16 cellular contexts compared by ENCODE assay signal in the genomic region with DNA sequence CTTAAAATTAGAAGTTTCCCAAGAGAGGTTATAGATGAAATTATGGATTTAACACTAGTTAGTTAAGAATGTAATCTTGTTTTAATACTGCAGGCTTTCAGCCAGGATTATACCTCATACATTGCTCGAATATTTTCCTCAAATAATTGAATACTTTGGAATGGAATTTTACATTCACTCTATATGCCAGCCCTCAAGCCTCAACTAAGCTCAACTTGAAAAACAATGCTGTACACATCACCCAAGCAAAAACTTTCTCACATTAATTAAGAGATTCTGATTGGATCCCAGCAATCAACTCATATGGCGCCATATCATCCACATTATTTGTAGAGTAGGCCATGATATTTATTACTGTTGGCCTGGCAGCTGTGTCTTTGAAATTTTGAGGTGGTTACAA.
DNase-seq lines count a peak whose midpoint lies in the region; ATAC-seq and TF ChIP-seq lines count a peak whose summit lies in the region.
"Had no signal": no experiment of that assay in that cellular context is flagged by ENCODE, and none has a peak within 500 bp of the region (broad histone marks: within the 10 kb centered on the region; RNA-seq: fewer than 3 reads in every experiment).

No MANE protein-coding gene starts in this region.

- H3K27ac ChIP-seq in VCaP (peak overlapping the region; percentile 32), osteoblast (ENCODE audit: low read depth, low read length) (peak overlapping the region; percentile 46), brain microvascular endothelial cell (no peak overlapping the region)
- H3K27ac ChIP-seq: BLaER1, HL-60 had no signal

- H3K9me3 ChIP-seq in osteoblast (ENCODE audit: low read depth, low read length) = no peaks in the 10 kb centered on the region

- in situ Hi-C loops in brain microvascular endothelial cell (cut with HindIII; ENCODE audit: low pct_ligation_motif_present, low sequenced_read_pairs) = no loop called here

- H3K4me1 ChIP-seq in osteoblast (ENCODE audit: insufficient read depth, low read length) = peaks cover 30% of the 10 kb centered on the region
- H3K4me1 ChIP-seq: BLaER1 had no signal

- TF ChIP-seq CTCF in VCaP (conservative IDR thresholded peaks at IDR 0.05) (no peak), osteoblast (IDR thresholded peaks at IDR 0.05; ENCODE audit: extremely low read depth, low read depth, low read length) (no peak), brain microvascular endothelial cell (IDR thresholded peaks at IDR 0.05; ENCODE audit: low read depth, low read length, missing control alignments) (no peak)

- H3K27me3 ChIP-seq in osteoblast (ENCODE audit: insufficient read depth, low read length) = no peaks in the 10 kb centered on the region
- no peaks in the 10 kb centered on the region for H3K27me3 ChIP-seq in brain microvascular endothelial cell (replicated peaks)
- H3K27me3 ChIP-seq: BLaER1 had no signal

- H3K36me3 ChIP-seq in osteoblast (ENCODE audit: insufficient read depth, low read length) = no peaks in the 10 kb centered on the region
- H3K36me3 ChIP-seq in brain microvascular endothelial cell (replicated peaks) = no peaks in the 10 kb centered on the region
- H3K36me3 ChIP-seq: BLaER1 had no signal

- no peaks in the 10 kb centered on the region for H3K79me2 ChIP-seq in osteoblast (ENCODE audit: insufficient read depth, low read length)

- H2AFZ ChIP-seq in osteoblast (ENCODE audit: low read length) = no peak overlapping the region

- H3K4me3 ChIP-seq in osteoblast (ENCODE audit: insufficient read depth, low read length) (no peak overlapping the region), brain microvascular endothelial cell (ENCODE audit: low read depth, low read length) (no peak overlapping the region)
- H3K4me3 ChIP-seq: BLaER1, GM12878, K562 had no signal

- H3K4me2 ChIP-seq in osteoblast (ENCODE audit: insufficient read depth, low read length) = no peak overlapping the region
- H3K4me2 ChIP-seq: BLaER1 had no signal

- no peaks in the 10 kb centered on the region for H4K20me1 ChIP-seq in osteoblast (ENCODE audit: insufficient read depth, low read length)
- H4K20me1 ChIP-seq: BLaER1 had no signal

- no peak for ATAC-seq in GM21717 (IDR thresholded peaks at IDR 0.05; ENCODE audit: unreplicated experiment)
- ATAC-seq: GM12878, K562 had no signal

- DNase-seq in EH (ENCODE audit: low read depth) = peak; percentile 36
- no peak for DNase-seq in osteoblast (ENCODE audit: insufficient read length, low spot score, missing footprints)
- no peak for DNase-seq in activated CD4-positive, alpha-beta T cell treated with anti-CD3 and anti-CD28 coated beads, Interleukin-2, amount 50 U/mL, for 48 hours
- DNase-seq in brain microvascular endothelial cell = no peak
- DNase-seq: ACHN; CD4-positive, alpha-beta memory T cell; DMS153; DMS79; H9; IMR-90 had no signal
